In genomic region chr5:42995152-42995751, GRCh38 we compare ENCODE assay signal across 8 cellular contexts. TPM values are rescaled to one million over a fixed set of nuclear protein-coding genes. Genes with fewer than 3 reads are reported as not detected.
DNase-seq lines count a peak whose midpoint lies in the region; ATAC-seq, FAIRE-seq and TF ChIP-seq lines count a peak whose summit lies in the region.

No MANE protein-coding gene starts in this region.

- no peaks in the 10 kb centered on the region for H3K9me3 ChIP-seq in A673 (ENCODE audit: low read depth, low read length, poor library complexity, severe bottlenecking)
- H3K9me3 ChIP-seq in GM12878 (replicated peaks; ENCODE audit: control insufficient read depth, insufficient read depth, low read length) = no peaks in the 10 kb centered on the region
- no peaks in the 10 kb centered on the region for H3K9me3 ChIP-seq in mucosa of rectum (ENCODE audit: control insufficient read depth in 2 of 2, low read length in 2 of 2)

- H3K9me3 Mint-ChIP-seq in IgD-negative memory B cell = peaks cover 0 to 2% (median 0%) of the 10 kb centered on the region in 3 donors

- SMC1A ChIA-PET in GM12878 (lab: Charles Lee; ENCODE audit: uncharacterized antibody, unreplicated experiment) = interaction anchor here (0.8 to 4.2 kb wide), 6 partner anchors 9 to 86 kb away, joined by 3 to 43 read pairs (median 8); no protein-coding TSS in a partner anchor

- H3K4me1 ChIP-seq in A673 (ENCODE audit: insufficient read depth, low read length, poor library complexity, severe bottlenecking) (peaks cover 9% of the 10 kb centered on the region), GM12878 (ENCODE audit: control insufficient read depth, insufficient read depth, low read length) (peaks cover 9% of the 10 kb centered on the region), mucosa of rectum (ENCODE audit: control insufficient read depth in 2 of 2, insufficient read depth in 2 of 2, low read length in 2 of 2) (peaks cover 11 to 14% of the 10 kb centered on the region in 2 donors)

- peak; percentile 40; the same call in 1 of the 2 replicates for TF ChIP-seq CTCF in A673 (conservative IDR thresholded peaks at IDR 0.05; ENCODE audit: low read depth, low read length)
- TF ChIP-seq CTCF in GM12878 (IDR thresholded peaks at IDR 0.05 in 2 of 3, conservative IDR thresholded peaks at IDR 0.05 in 1 of 3; ENCODE audit: control insufficient read depth in 2 of 3, extremely low read depth in 1 of 3, insufficient read depth in 1 of 3, low read depth in 3 of 3, low read length in 3 of 3) = no peak

- no peak for FAIRE-seq in GM12878 (lab: Jason Lieb, UNC)

- peaks cover 4% of the 10 kb centered on the region for H3K79me2 ChIP-seq in GM12878 (ENCODE audit: control insufficient read depth, insufficient read depth, low read length)

- CTCF ChIA-PET in A673 (lab: Charles Lee) = interaction anchor here (0.9 kb wide), 1 partner anchor 43 kb away, joined by 3 read pairs; no protein-coding TSS in a partner anchor
- CTCF ChIA-PET in GM12878 (lab: Yijun Ruan, JAX) = interaction anchor here (0.7 to 3.7 kb wide), 8 partner anchors 13 to 86 kb away, joined by 3 to 40 read pairs (median 7); partner anchors contain the start of gene ANXA2R

- peaks cover 4% of the 10 kb centered on the region for H3K27me3 Mint-ChIP-seq in IgD-negative memory B cell

- H3K27me3 ChIP-seq in A673 (replicated peaks; ENCODE audit: insufficient read depth, low read depth, low read length, poor library complexity) (no peaks in the 10 kb centered on the region), GM12878 (replicated peaks in 1 of 2; ENCODE audit: control insufficient read depth in 2 of 2, insufficient read depth in 2 of 2, low read length in 1 of 2) (no peaks in the 10 kb centered on the region), mucosa of rectum (ENCODE audit: control insufficient read depth in 2 of 2, insufficient read depth in 2 of 2, low read length in 2 of 2) (peaks cover 32 to 47% of the 10 kb centered on the region in 2 donors)

- BruUV-seq in A673 (replicated peaks; lab: Mats Ljungman, UMichigan) = TSS peak; percentile 31
- no TSS peak for BruUV-seq in GM12878 (replicated peaks; lab: Mats Ljungman, UMichigan)

- peak overlapping the region; percentile 98 to 100 (median 100) for H3K4me3 Mint-ChIP-seq in IgD-negative memory B cell

- peak overlapping the region; percentile 94 for H3K4me2 ChIP-seq in GM12878 (ENCODE audit: control insufficient read depth, insufficient read depth)

- H4K20me1 ChIP-seq in GM12878 (ENCODE audit: control insufficient read depth, insufficient read depth) = no peaks in the 10 kb centered on the region

- in situ Hi-C loops in GM12878 (cut with MboI) = no loop called here
- in situ Hi-C loops in G401 (cut with HindIII; ENCODE audit: low sequenced_read_pairs) = no loop called here

- H3K36me3 Mint-ChIP-seq in IgD-negative memory B cell = peaks cover 6% of the 10 kb centered on the region

- POLR2A ChIA-PET in A673 (lab: Charles Lee; ENCODE audit: low non-redundant PET) (no interaction called here), GM12878 (lab: Charles Lee) (interaction anchor here (0.9 to 5.1 kb wide), 3 partner anchors 13 to 45 kb away, joined by 3 to 62 read pairs (median 4); no protein-coding TSS in a partner anchor)

- no peak for TF ChIP-seq EP300 in GM12878 (IDR thresholded peaks at IDR 0.05; ENCODE audit: borderline replicate concordance in 1 of 2, control insufficient read depth in 1 of 2, low read depth in 2 of 2, low read length in 2 of 2)

- RAD21 ChIA-PET in GM12878 (lab: Charles Lee; ENCODE audit: unreplicated experiment) = interaction anchor here (4.1 to 7.7 kb wide), 3 partner anchors 23 to 47 kb away, joined by 33 to 78 read pairs (median 48); partner anchors contain the start of gene ANXA2R

- no peaks in the 10 kb centered on the region for H3K36me3 ChIP-seq in A673 (ENCODE audit: insufficient read depth, low read length, poor library complexity, severe bottlenecking)
- H3K36me3 ChIP-seq in GM12878 (ENCODE audit: control insufficient read depth in 2 of 2, insufficient read depth in 2 of 2, low read length in 1 of 2) = no peaks in the 10 kb centered on the region
- H3K36me3 ChIP-seq in mucosa of rectum (ENCODE audit: control insufficient read depth in 2 of 2, insufficient read depth in 2 of 2, low read length in 2 of 2) = no peaks in the 10 kb centered on the region

- H3K4me1 Mint-ChIP-seq in IgD-negative memory B cell = peaks cover 13 to 23% (median 14%) of the 10 kb centered on the region in 3 donors

- intact Hi-C loops in A673 (cut with micrococcal nuclease; ENCODE audit: unreplicated experiment) (loop anchor here (1.0 to 2.0 kb wide), 4 partner anchors 24 to 70 kb away; partner anchors contain the start of gene ANXA2R), GM12878 (cut with micrococcal nuclease; ENCODE audit: unreplicated experiment) (loop anchor here (1.0 to 10.0 kb wide), 5 partner anchors 13 to 560 kb away; partner anchors contain the start of gene PAIP1), sciatic nerve (cut with DNase I) (loop anchor here (10.0 kb wide), 1 partner anchor 50 kb away; the partner anchor contains the start of gene ANXA2R)

- H3K4me3 ChIP-seq in A673 (ENCODE audit: low read depth, low read length, poor library complexity, severe bottlenecking) (peak overlapping the region; percentile 61), GM12878 (peak overlapping the region; percentile 82; the same call in 1 of the 2 replicates), mucosa of rectum (ENCODE audit: low read length in 2 of 2) (peak overlapping the region in 1 of 2 donors; percentile 80)

- 7% methylated on average over 21 of the region's 21 CpGs for WGBS in GM12878 (ENCODE audit: insufficient coverage, insufficient replicate concordance, low lambda C conversion rate, missing lambda C conversion rate)

- peak; percentile 44 for DNase-seq in A673 (ENCODE audit: low spot score)
- DNase-seq in GM12878 (ENCODE audit: low read depth, low spot score) = no peak
- no peak for DNase-seq in SW 1271 (lab: John Stamatoyannopoulos, UW)
- no peak for DNase-seq in sciatic nerve (ENCODE audit: low spot score)
- DNase-seq in G401 (ENCODE audit: low spot score) = no peak

- TF ChIP-seq POLR2A in GM12878 (IDR thresholded peaks at IDR 0.05; ENCODE audit: low read depth, low read length) = no peak

- H3K27ac ChIP-seq in A673 (ENCODE audit: low read depth, low read length, poor library complexity, severe bottlenecking) = peak overlapping the region; percentile 77
- H3K27ac ChIP-seq in GM12878 (ENCODE audit: control insufficient read depth, insufficient read depth) = no peak overlapping the region; the same call in 1 of the 2 replicates
- peak overlapping the region; percentile 13 to 91 for H3K27ac ChIP-seq in mucosa of rectum (ENCODE audit: low read depth in 2 of 2, low read length in 2 of 2)

- TF ChIP-seq RAD21 in GM12878 (IDR thresholded peaks at IDR 0.05; ENCODE audit: insufficient read depth, low read depth, low read length) = no peak

- H2AFZ ChIP-seq in GM12878 (ENCODE audit: control insufficient read depth, low read depth, low read length) = peak overlapping the region; percentile 97

- ATAC-seq in GM12878 (no peak), GM18498 (IDR thresholded peaks at IDR 0.05; ENCODE audit: unreplicated experiment) (no peak), sciatic nerve (no peak)

- H3K9ac ChIP-seq in GM12878 (ENCODE audit: control insufficient read depth, insufficient read depth, low read length) (peak overlapping the region; percentile 85), mucosa of rectum (ENCODE audit: low read depth in 1 of 2, low read length in 2 of 2) (peak overlapping the region; percentile 18 to 61)

- peak overlapping the region; percentile 100 for H3K27ac Mint-ChIP-seq in IgD-negative memory B cell

TF ChIP-seq in GM12878, 131 proteins besides CTCF, POLR2A, EP300 and RAD21:
- no peak for TF ChIP-seq SP1 (IDR thresholded peaks at IDR 0.05; ENCODE audit: low read depth, low read length)
- no peak for TF ChIP-seq FOXM1 (IDR thresholded peaks at IDR 0.05; ENCODE audit: low read depth, low read length)
- 0 out of 2 replicates have a peak, but pooled peaks have one; percentile 20 for TF ChIP-seq MTA3 (IDR thresholded peaks at IDR 0.05; ENCODE audit: borderline replicate concordance, low read length)
TF ChIP-seq in GM12878: peak in this region for 1.

RNA-seq across cellular contexts. Expression of gene ANXA2R, which starts 44.9 kb away (rescaled TPM):
- 1.4 and 1.9 TPM in 2 replicates for total RNA-seq in A673 (2021)
- polyA plus RNA-seq in IgD-negative memory B cell = 42.9 TPM
- 5.8 and 9.3 TPM in 2 replicates for total RNA-seq in GM12878 (2013; cell fraction: nucleolus; rRNA removed)
- total RNA-seq in GM12878 (2014; rRNA removed) = 4.3 and 4.7 TPM in 2 replicates
- 4.2 and 5.1 TPM in 2 replicates for total RNA-seq in GM12878 (2014; rRNA removed; fragmentation: Illumina TruSeq; extraction: Trizol)
- total RNA-seq in GM12878 (2021) = 4.4 and 5.2 TPM in 2 replicates
- 1.4 TPM for polyA plus RNA-seq in GM12878 (2011; ENCODE audit: low read depth)
- 1.8 and 2.3 TPM in 2 replicates for polyA plus RNA-seq in GM12878 (2011; rRNA removed)
- polyA plus RNA-seq in GM12878 (2011; cell fraction: cytosol; rRNA removed) = 1.6 and 2.1 TPM in 2 replicates
- polyA plus RNA-seq in GM12878 (2011; cell fraction: nucleus; rRNA removed) = 4.3 and 4.7 TPM in 2 replicates
- 2.2 and 2.4 TPM in 2 replicates for polyA plus RNA-seq in GM12878 (2012)
- polyA plus RNA-seq in GM12878 (2014; fragmentation: Illumina TruSeq; extraction: Trizol) = 3.6 and 3.7 TPM in 2 replicates
- 1 to 10 TPM; 3.2 to 4.5 TPM for polyA plus RNA-seq in GM12878 (2014; fragmentation: Nextera tagmentation; extraction: Ambion mirVana)
- 6.8 and 7.8 TPM in 2 replicates for polyA plus RNA-seq in GM12878 (2014; rRNA removed)
- 1 to 10 TPM; 6.4 to 6.7 TPM for polyA plus RNA-seq in GM12878 (2016; fragmentation: Nextera tagmentation; extraction: Ambion mirVana)
- 3.0 and 4.7 TPM in 2 replicates for polyA minus RNA-seq in GM12878 (2011; rRNA and poly(A)+ RNA removed)
- polyA minus RNA-seq in GM12878 (2011; cell fraction: cytosol; rRNA and poly(A)+ RNA removed) = 0.62 TPM in 1 of 2 replicates, not detected in the other
- polyA minus RNA-seq in GM12878 (2011; cell fraction: nucleus; rRNA and poly(A)+ RNA removed) = 7.4 and 18.5 TPM in 2 replicates
- 5.7 TPM for total RNA-seq in sciatic nerve
- total RNA-seq in G401 (2014; rRNA removed; shearing (Covaris generic)) = 0.49 and 1.3 TPM in 2 replicates
